8 cellular contexts compared by ENCODE assay signal in genomic region chr3:15486020-15486419, GRCh38. TPM values are rescaled to one million over a fixed set of nuclear protein-coding genes. Genes with fewer than 3 reads are reported as not detected.
"Had no signal": no experiment of that assay in that cellular context is flagged by ENCODE, and none has a peak within 500 bp of the region (broad histone marks: within the 10 kb centered on the region; RNA-seq: fewer than 3 reads in every experiment).

No MANE protein-coding gene starts in this region.

- ATAC-seq: HepG2, K562 had no signal

- H3K4me3 ChIP-seq: K562 had no signal

- H3K27ac ChIP-seq: HL-60 had no signal

- DNase-seq: IMR-90, KBM-7 had no signal

RNA-seq across cellular contexts. Expression of gene COLQ, which starts 35.5 kb away (rescaled TPM):
- total RNA-seq: HT-29, HT1080 had no signal
- polyA plus RNA-seq: IgD-negative memory B cell had no signal
